Comparison of ENCODE assay signal across 16 cellular contexts in the genomic region with DNA sequence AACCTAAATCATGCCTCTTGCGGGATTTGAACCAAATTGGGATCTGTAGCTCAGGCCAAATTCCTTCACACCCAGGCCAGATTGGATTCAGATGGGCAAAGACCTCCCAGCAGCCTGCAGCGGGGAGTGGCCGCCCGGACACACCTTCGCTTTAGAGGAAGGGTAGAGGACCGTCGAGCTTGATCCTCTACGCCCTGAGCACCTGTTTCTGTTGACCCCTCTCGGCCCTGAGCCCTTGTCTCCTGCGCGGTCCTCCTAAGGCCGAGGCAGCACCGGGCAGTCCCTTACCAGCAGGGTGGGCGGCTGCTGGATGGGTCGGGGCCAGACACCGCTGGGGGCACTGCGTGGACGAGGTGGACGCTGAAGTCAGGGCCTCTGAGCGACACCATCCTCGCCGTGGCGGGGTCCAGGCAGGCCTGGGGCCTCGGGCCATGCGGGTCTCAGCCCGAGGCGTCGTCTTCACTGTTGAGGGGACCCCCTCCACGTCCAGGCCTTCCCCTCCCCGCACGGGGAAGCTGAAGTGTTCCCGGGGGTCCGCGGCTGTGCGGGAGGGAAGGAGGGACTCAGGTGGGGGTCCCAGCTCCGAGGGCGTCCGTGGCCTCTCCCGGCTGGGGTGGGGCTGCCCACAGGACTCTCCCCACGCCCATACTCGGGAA.
DNase-seq lines count a peak whose midpoint lies in the region; ATAC-seq and TF ChIP-seq lines count a peak whose summit lies in the region.
"Had no signal": no experiment of that assay in that cellular context is flagged by ENCODE, and none has a peak within 500 bp of the region (broad histone marks: within the 10 kb centered on the region; RNA-seq: fewer than 3 reads in every experiment).

No MANE protein-coding gene starts in this region.

- in situ Hi-C loops in KBM-7 (cut with MboI; ENCODE audit: low pct_unique_long_range_greater_than_20kb, low sequenced_read_pairs), result no loop called here

- H3K4me3 Mint-ChIP-seq in stimulated activated naive CD8-positive, alpha-beta T cell treated with anti-CD3 and anti-CD28 coated beads, Interleukin-15, amount 100 ng/mL, for 72 hours, result no peak overlapping the region
- no peak overlapping the region for H3K4me3 Mint-ChIP-seq in osteocyte (ENCODE audit: unreplicated experiment)
- H3K4me3 Mint-ChIP-seq: CD4-positive, CD25-positive, alpha-beta regulatory T cell; HFFc6 had no signal

- H3K9me3 ChIP-seq in stomach smooth muscle (ENCODE audit: control insufficient read depth in 2 of 2, low read length in 2 of 2), result no peaks in the 10 kb centered on the region
- H3K9me3 ChIP-seq in Karpas-422 (ENCODE audit: low read length), result no peaks in the 10 kb centered on the region

- no peak overlapping the region for H2AFZ ChIP-seq in Karpas-422 (ENCODE audit: low read length)

- H3K4me3 ChIP-seq in stomach smooth muscle (ENCODE audit: low read length in 2 of 2), result no peak overlapping the region
- no peak overlapping the region for H3K4me3 ChIP-seq in Karpas-422 (ENCODE audit: low read length)
- H3K4me3 ChIP-seq: BLaER1 treated with 17β-estradiol and CSF1 and Interleukin-3, amounts not matched to agents 10 nM and 100 nM had no signal

- H3K9ac ChIP-seq in stomach smooth muscle (ENCODE audit: low read length in 2 of 2) (no peak overlapping the region), Karpas-422 (ENCODE audit: low read length) (no peak overlapping the region)
- H3K9ac ChIP-seq: BLaER1 treated with 17β-estradiol and CSF1 and Interleukin-3, amounts not matched to agents 10 nM and 100 nM had no signal

- no peaks in the 10 kb centered on the region for H3K9me2 ChIP-seq in Karpas-422 (replicated peaks; ENCODE audit: insufficient read depth, low read length)

- H3K27ac ChIP-seq in stomach smooth muscle (ENCODE audit: low read length) (peak overlapping the region; percentile 18), Karpas-422 (ENCODE audit: low read length) (no peak overlapping the region)
- H3K27ac ChIP-seq: BLaER1 treated with 17β-estradiol and CSF1 and Interleukin-3, amounts not matched to agents 10 nM and 100 nM; HL-60 had no signal

- H4K20me1 ChIP-seq in Karpas-422 (ENCODE audit: insufficient read depth, low read depth, low read length), result no peaks in the 10 kb centered on the region
- H4K20me1 ChIP-seq: BLaER1 treated with 17β-estradiol and CSF1 and Interleukin-3, amounts not matched to agents 10 nM and 100 nM had no signal

- no peaks in the 10 kb centered on the region for H3K79me2 ChIP-seq in Karpas-422 (ENCODE audit: low read length)

- H3K9me3 Mint-ChIP-seq in stimulated activated naive CD8-positive, alpha-beta T cell treated with anti-CD3 and anti-CD28 coated beads, Interleukin-15, amount 100 ng/mL, for 72 hours, result no peaks in the 10 kb centered on the region
- H3K9me3 Mint-ChIP-seq in osteocyte (ENCODE audit: unreplicated experiment), result no peaks in the 10 kb centered on the region

- no peak overlapping the region for H3K27ac Mint-ChIP-seq in stimulated activated naive CD8-positive, alpha-beta T cell treated with anti-CD3 and anti-CD28 coated beads, Interleukin-15, amount 100 ng/mL, for 72 hours
- no peak overlapping the region for H3K27ac Mint-ChIP-seq in osteocyte (ENCODE audit: unreplicated experiment)
- H3K27ac Mint-ChIP-seq: CD4-positive, CD25-positive, alpha-beta regulatory T cell; HFFc6 had no signal

- peaks cover 16% of the 10 kb centered on the region for H3K4me1 ChIP-seq in stomach smooth muscle (ENCODE audit: control insufficient read depth, insufficient read depth, low read length)
- no peaks in the 10 kb centered on the region for H3K4me1 ChIP-seq in Karpas-422 (ENCODE audit: low read length)
- H3K4me1 ChIP-seq: BLaER1 treated with 17β-estradiol and CSF1 and Interleukin-3, amounts not matched to agents 10 nM and 100 nM had no signal

- DNase-seq in stimulated activated naive CD8-positive, alpha-beta T cell treated with anti-CD3 and anti-CD28 coated beads, Interleukin-15, amount 100 ng/mL, for 72 hours, result no peak
- no peak for DNase-seq in stimulated activated naive CD8-positive, alpha-beta T cell treated with anti-CD3 and anti-CD28 coated beads, Interleukin-15, Interleukin-2, amounts not matched to agents 100 U/mL and 50 U/mL, for 24 hours
- DNase-seq in osteocyte (ENCODE audit: extremely low spot score, unreplicated experiment) (peak; percentile 84), SKM-1 (lab: John Stamatoyannopoulos, UW; ENCODE audit: unreplicated experiment) (no peak), Karpas-422 (no peak), dermis blood vessel endothelial cell (no peak), KBM-7 (no peak)
- DNase-seq: ACHN; CD4-positive, CD25-positive, alpha-beta regulatory T cell; DMS53; GF-D8; HCEC 1CT; HFFc6 had no signal

- no peaks in the 10 kb centered on the region for H3K4me1 Mint-ChIP-seq in stimulated activated naive CD8-positive, alpha-beta T cell treated with anti-CD3 and anti-CD28 coated beads, Interleukin-15, amount 100 ng/mL, for 72 hours
- H3K4me1 Mint-ChIP-seq in osteocyte (ENCODE audit: unreplicated experiment), result no peaks in the 10 kb centered on the region
- H3K4me1 Mint-ChIP-seq: CD4-positive, CD25-positive, alpha-beta regulatory T cell had no signal

- no peaks in the 10 kb centered on the region for H3K36me3 Mint-ChIP-seq in osteocyte (ENCODE audit: unreplicated experiment)
- H3K36me3 Mint-ChIP-seq: CD4-positive, CD25-positive, alpha-beta regulatory T cell had no signal

- peak; percentile 43 for ATAC-seq in stimulated activated naive CD8-positive, alpha-beta T cell treated with anti-CD3 and anti-CD28 coated beads, Interleukin-15, amount 100 ng/mL, for 72 hours
- no peak for ATAC-seq in stimulated activated naive CD8-positive, alpha-beta T cell treated with anti-CD3 and anti-CD28 coated beads, Interleukin-15, Interleukin-2, amounts not matched to agents 100 U/mL and 50 U/mL, for 24 hours

- H3K27me3 Mint-ChIP-seq in stimulated activated naive CD8-positive, alpha-beta T cell treated with anti-CD3 and anti-CD28 coated beads, Interleukin-15, amount 100 ng/mL, for 72 hours, result peaks cover 8% of the 10 kb centered on the region
- H3K27me3 Mint-ChIP-seq in osteocyte (ENCODE audit: unreplicated experiment), result no peaks in the 10 kb centered on the region
- H3K27me3 Mint-ChIP-seq: CD4-positive, CD25-positive, alpha-beta regulatory T cell had no signal

- H3K4me2 ChIP-seq in Karpas-422 (ENCODE audit: low read depth, low read length, poor library complexity, severe bottlenecking), result no peak overlapping the region
- H3K4me2 ChIP-seq: BLaER1 treated with 17β-estradiol and CSF1 and Interleukin-3, amounts not matched to agents 10 nM and 100 nM had no signal

- TF ChIP-seq CTCF in osteocyte (IDR thresholded peaks at IDR 0.05), result no peak

- H3K27me3 ChIP-seq in stomach smooth muscle (ENCODE audit: control insufficient read depth in 1 of 2, insufficient read depth in 2 of 2, low read length in 2 of 2) (no peaks in the 10 kb centered on the region), Karpas-422 (ENCODE audit: low read length) (no peaks in the 10 kb centered on the region)
- H3K27me3 ChIP-seq: BLaER1 treated with 17β-estradiol and CSF1 and Interleukin-3, amounts not matched to agents 10 nM and 100 nM had no signal

- peaks cover 10 to 17% of the 10 kb centered on the region in 2 donors for H3K36me3 ChIP-seq in stomach smooth muscle (ENCODE audit: control insufficient read depth in 2 of 2, insufficient read depth in 2 of 2, low read length in 2 of 2)
- H3K36me3 ChIP-seq in Karpas-422 (ENCODE audit: insufficient read depth, low read length), result no peaks in the 10 kb centered on the region
- H3K36me3 ChIP-seq: BLaER1 treated with 17β-estradiol and CSF1 and Interleukin-3, amounts not matched to agents 10 nM and 100 nM had no signal
